ENCODE assay signal across 8 cellular contexts in the genomic region with DNA sequence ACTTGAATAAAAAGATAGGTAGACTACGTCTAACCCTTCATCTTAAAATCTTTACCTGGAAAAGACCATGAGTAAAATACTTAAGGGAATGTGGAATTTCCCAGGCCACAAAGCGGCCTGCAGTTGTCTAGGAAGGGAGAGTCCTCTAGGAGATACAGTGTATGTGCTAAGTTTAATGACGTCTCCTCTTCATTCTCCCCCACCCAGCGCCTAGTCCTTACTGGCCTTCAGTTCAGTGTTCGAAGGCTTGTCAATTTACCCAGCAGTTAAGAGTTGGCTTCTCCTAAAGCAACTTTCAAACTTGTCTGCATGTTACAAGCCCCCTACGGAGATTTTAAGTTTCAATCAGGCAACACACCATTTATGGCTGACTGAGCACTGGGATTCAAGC. TPM values are rescaled to one million over a fixed set of nuclear protein-coding genes. Genes with fewer than 3 reads are reported as not detected.
DNase-seq lines count a peak whose midpoint lies in the region; ATAC-seq and TF ChIP-seq lines count a peak whose summit lies in the region.

No MANE protein-coding gene starts in this region.

- peaks cover 29% of the 10 kb centered on the region for H3K36me3 Mint-ChIP-seq in T-helper 1 cell treated with Interleukin-12 subunit alpha and Interleukin-12 subunit beta and Interleukin-4 antibody, amounts not matched to agents 30 μg/mL and 1 μg/mL, for 36 hours (ENCODE audit: low read depth)
- H3K36me3 Mint-ChIP-seq in progenitor cell of endocrine pancreas (ENCODE audit: insufficient read depth), result peaks cover 5% of the 10 kb centered on the region

- TF ChIP-seq CTCF in progenitor cell of endocrine pancreas (IDR thresholded peaks at IDR 0.05; ENCODE audit: unreplicated experiment), result no peak

- H3K9me3 Mint-ChIP-seq in T-helper 1 cell treated with Interleukin-12 subunit alpha and Interleukin-12 subunit beta and Interleukin-4 antibody, amounts not matched to agents 30 μg/mL and 1 μg/mL, for 36 hours, result no peaks in the 10 kb centered on the region
- no peaks in the 10 kb centered on the region for H3K9me3 Mint-ChIP-seq in progenitor cell of endocrine pancreas (ENCODE audit: low read depth)

- peaks cover 35% of the 10 kb centered on the region for H3K4me1 Mint-ChIP-seq in T-helper 1 cell treated with Interleukin-12 subunit alpha and Interleukin-12 subunit beta and Interleukin-4 antibody, amounts not matched to agents 30 μg/mL and 1 μg/mL, for 36 hours (ENCODE audit: low read depth)
- H3K4me1 Mint-ChIP-seq in progenitor cell of endocrine pancreas (ENCODE audit: low read depth), result peaks cover 34% of the 10 kb centered on the region

- peak overlapping the region; percentile 99 for H3K4me3 Mint-ChIP-seq in T-helper 1 cell treated with Interleukin-12 subunit alpha and Interleukin-12 subunit beta and Interleukin-4 antibody, amounts not matched to agents 30 μg/mL and 1 μg/mL, for 36 hours
- H3K4me3 Mint-ChIP-seq in progenitor cell of endocrine pancreas (ENCODE audit: low read depth), result peak overlapping the region; percentile 99

- peaks cover 3% of the 10 kb centered on the region for H3K27me3 Mint-ChIP-seq in T-helper 1 cell treated with Interleukin-12 subunit alpha and Interleukin-12 subunit beta and Interleukin-4 antibody, amounts not matched to agents 30 μg/mL and 1 μg/mL, for 36 hours (ENCODE audit: low read depth)
- no peaks in the 10 kb centered on the region for H3K27me3 Mint-ChIP-seq in progenitor cell of endocrine pancreas

- peak overlapping the region; percentile 90 for H3K27ac ChIP-seq in epithelial cell of prostate

- peak overlapping the region; percentile 96 for H3K27ac Mint-ChIP-seq in T-helper 1 cell treated with Interleukin-12 subunit alpha and Interleukin-12 subunit beta and Interleukin-4 antibody, amounts not matched to agents 30 μg/mL and 1 μg/mL, for 36 hours
- H3K27ac Mint-ChIP-seq in progenitor cell of endocrine pancreas, result peak overlapping the region; percentile 98

- ATAC-seq in SK-N-SH treated with all-trans-retinoic acid at 6 μM for 48 hours, result peak; percentile 4; the same call in 2 of the 3 replicates
- ATAC-seq in GM18520 (IDR thresholded peaks at IDR 0.05; ENCODE audit: unreplicated experiment), result no peak
- ATAC-seq in GM21576 (IDR thresholded peaks at IDR 0.05; ENCODE audit: unreplicated experiment), result no peak

- DNase-seq in T-helper 1 cell (no peak), epithelial cell of prostate (ENCODE audit: low read depth, low spot score) (no peak), progenitor cell of endocrine pancreas (ENCODE audit: low spot score, unreplicated experiment) (no peak), ecto neural progenitor cell (ENCODE audit: low spot score) (no peak)

TF ChIP-seq in SK-N-SH treated with all-trans-retinoic acid at 6 μM for 48 hours, 23 proteins besides CTCF, POLR2A, EP300 and RAD21:
- TF ChIP-seq, protein P1, sequence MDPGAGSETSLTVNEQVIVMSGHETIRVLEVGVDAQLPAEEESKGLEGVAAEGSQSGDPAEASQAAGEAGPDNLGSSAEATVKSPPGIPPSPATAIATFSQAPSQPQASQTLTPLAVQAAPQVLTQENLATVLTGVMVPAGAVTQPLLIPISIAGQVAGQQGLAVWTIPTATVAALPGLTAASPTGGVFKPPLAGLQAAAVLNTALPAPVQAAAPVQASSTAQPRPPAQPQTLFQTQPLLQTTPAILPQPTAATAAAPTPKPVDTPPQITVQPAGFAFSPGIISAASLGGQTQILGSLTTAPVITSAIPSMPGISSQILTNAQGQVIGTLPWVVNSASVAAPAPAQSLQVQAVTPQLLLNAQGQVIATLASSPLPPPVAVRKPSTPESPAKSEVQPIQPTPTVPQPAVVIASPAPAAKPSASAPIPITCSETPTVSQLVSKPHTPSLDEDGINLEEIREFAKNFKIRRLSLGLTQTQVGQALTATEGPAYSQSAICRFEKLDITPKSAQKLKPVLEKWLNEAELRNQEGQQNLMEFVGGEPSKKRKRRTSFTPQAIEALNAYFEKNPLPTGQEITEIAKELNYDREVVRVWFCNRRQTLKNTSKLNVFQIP (CRISPR knock-in tag; IDR thresholded peaks at IDR 0.05; ENCODE audit: borderline replicate concordance, low read depth), result no peak
TF ChIP-seq in SK-N-SH treated with all-trans-retinoic acid at 6 μM for 48 hours: peak in this region for 0.

RNA-seq across cellular contexts. Expression of a gene that starts 35.2 kb away (rescaled TPM):
- 1.1 and 1.8 TPM in 2 replicates for total RNA-seq in progenitor cell of endocrine pancreas
